8 cellular contexts compared by ENCODE assay signal in the genomic region with DNA sequence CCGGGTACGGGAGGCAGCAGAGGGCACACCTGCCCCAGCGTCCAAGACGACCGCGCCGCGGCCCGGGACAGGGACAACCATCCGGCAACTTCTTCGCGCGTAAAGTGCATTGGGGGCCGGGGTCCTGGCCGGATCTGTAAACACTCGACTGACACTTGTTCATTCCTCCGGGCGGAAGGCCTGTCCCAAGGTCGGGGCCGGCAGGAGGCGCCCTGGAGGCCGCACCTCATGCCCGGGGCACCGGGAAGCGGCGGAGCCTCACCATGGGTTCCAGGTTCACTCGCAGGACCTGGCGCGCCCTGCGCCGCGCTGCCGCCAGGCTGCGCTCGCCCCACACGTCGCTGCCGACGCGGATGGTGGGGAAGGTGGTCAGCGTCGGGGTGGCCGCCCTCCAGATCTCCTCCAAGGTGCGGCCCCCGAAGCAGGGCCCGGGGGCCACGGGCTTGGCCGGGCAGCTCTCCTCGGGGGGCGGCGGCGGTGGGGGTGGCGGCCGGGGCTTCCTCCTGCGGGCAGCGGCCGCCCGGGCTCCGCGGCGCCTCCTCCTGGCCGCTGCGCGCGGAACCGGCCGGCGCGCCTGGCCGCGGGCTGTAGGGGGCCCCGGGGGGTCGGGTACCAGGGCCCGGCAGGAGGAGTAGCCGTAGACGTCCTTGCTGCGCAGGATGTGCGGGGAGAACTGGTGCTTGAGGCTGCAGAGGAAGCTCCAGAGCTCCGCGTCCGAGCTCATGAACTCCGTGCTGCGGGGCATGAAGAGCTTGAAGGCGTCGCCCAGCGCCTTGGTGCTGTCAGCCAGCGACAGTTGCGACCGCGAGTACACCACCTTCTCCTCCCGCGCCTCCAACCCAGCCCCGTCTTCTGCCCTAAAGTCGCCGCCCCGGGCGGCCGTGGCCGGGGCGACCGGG. TPM values are rescaled to one million over a fixed set of nuclear protein-coding genes. Genes with fewer than 3 reads are reported as not detected.
DNase-seq lines count a peak whose midpoint lies in the region; ATAC-seq and TF ChIP-seq lines count a peak whose summit lies in the region.

No MANE protein-coding gene starts in this region.

- no peak for TF ChIP-seq POLR2A in vagina (IDR thresholded peaks at IDR 0.05)

- no peak overlapping the region for H3K27ac Mint-ChIP-seq in GM23338
- H3K27ac Mint-ChIP-seq in activated naive CD8-positive, alpha-beta T cell treated with anti-CD3 and anti-CD28 coated beads, Interleukin-2, amount 50 U/mL, for 24 hours, result peak overlapping the region; percentile 89

- H3K4me2 ChIP-seq in GM23338 (peak overlapping the region; percentile 87), SU-DHL-6 (ENCODE audit: low read depth, low read length, poor library complexity, severe bottlenecking) (peak overlapping the region; percentile 73)

- peak; percentile 79 for ATAC-seq in GM23338
- peak; percentile 74 for ATAC-seq in activated naive CD8-positive, alpha-beta T cell treated with anti-CD3 and anti-CD28 coated beads, Interleukin-2, amount 50 U/mL, for 24 hours

- H3F3A ChIP-seq in GM23338 (replicated peaks; ENCODE audit: low read depth), result no peaks in the 10 kb centered on the region
- peaks cover 23% of the 10 kb centered on the region for H3F3A ChIP-seq in SU-DHL-6 (ENCODE audit: insufficient read depth)

- H3K4me3 ChIP-seq in GM23338, result peak overlapping the region; percentile 68
- H3K4me3 ChIP-seq in SU-DHL-6 (ENCODE audit: insufficient read depth, low read length, poor library complexity, severe bottlenecking), result peak overlapping the region; percentile 66
- peak overlapping the region; percentile 93 for H3K4me3 ChIP-seq in left ventricle myocardium inferior
- H3K4me3 ChIP-seq in vagina, result peak overlapping the region; percentile 75 to 92

- H3K4me1 ChIP-seq in GM23338 (ENCODE audit: insufficient read depth) (peaks cover 7% of the 10 kb centered on the region), left ventricle myocardium inferior (peaks cover 39% of the 10 kb centered on the region), vagina (peaks cover 25% of the 10 kb centered on the region)

- H3K4me3 Mint-ChIP-seq in GM23338, result peak overlapping the region; percentile 79
- peak overlapping the region; percentile 93 for H3K4me3 Mint-ChIP-seq in activated naive CD8-positive, alpha-beta T cell treated with anti-CD3 and anti-CD28 coated beads, Interleukin-2, amount 50 U/mL, for 24 hours

- no peaks in the 10 kb centered on the region for H3K36me3 ChIP-seq in GM23338 (ENCODE audit: insufficient read depth)
- no peaks in the 10 kb centered on the region for H3K36me3 ChIP-seq in SU-DHL-6 (ENCODE audit: low read length)
- no peaks in the 10 kb centered on the region for H3K36me3 ChIP-seq in left ventricle myocardium inferior
- no peaks in the 10 kb centered on the region for H3K36me3 ChIP-seq in vagina

- H3K27me3 ChIP-seq in GM23338 (ENCODE audit: insufficient read depth), result no peaks in the 10 kb centered on the region
- H3K27me3 ChIP-seq in SU-DHL-6 (ENCODE audit: low read length), result no peaks in the 10 kb centered on the region
- H3K27me3 ChIP-seq in left ventricle myocardium inferior (ENCODE audit: low read depth), result no peaks in the 10 kb centered on the region
- H3K27me3 ChIP-seq in vagina, result no peaks in the 10 kb centered on the region

- H4K20me1 ChIP-seq in GM23338 (replicated peaks; ENCODE audit: insufficient read depth), result no peaks in the 10 kb centered on the region
- no peaks in the 10 kb centered on the region for H4K20me1 ChIP-seq in SU-DHL-6 (ENCODE audit: low read depth, low read length)

- no peaks in the 10 kb centered on the region for H3K9me3 Mint-ChIP-seq in GM23338
- H3K9me3 Mint-ChIP-seq in activated naive CD8-positive, alpha-beta T cell treated with anti-CD3 and anti-CD28 coated beads, Interleukin-2, amount 50 U/mL, for 24 hours, result peaks cover 7% of the 10 kb centered on the region

- TF ChIP-seq CTCF in GM23338 (conservative IDR thresholded peaks at IDR 0.05; ENCODE audit: low read depth in 2 of 2) (peak; percentile 66 to 72), SU-DHL-6 (IDR thresholded peaks at IDR 0.05; ENCODE audit: insufficient read depth, low read length, poor library complexity, severe bottlenecking) (peak; percentile 85), left ventricle myocardium inferior (IDR thresholded peaks at IDR 0.05; ENCODE audit: borderline replicate concordance) (peak; percentile 74), vagina (IDR thresholded peaks at IDR 0.05) (peak in 2 of 3 experiments; percentile 38 to 44)

- peak overlapping the region; percentile 52 for H2AFZ ChIP-seq in GM23338
- H2AFZ ChIP-seq in SU-DHL-6 (ENCODE audit: low read depth, low read length, severe bottlenecking), result peak overlapping the region; percentile 79

- H3K27ac ChIP-seq in GM23338 (ENCODE audit: low read depth) (peak overlapping the region; percentile 62; the same call in 1 of the 2 replicates), SU-DHL-6 (ENCODE audit: low read depth, low read length) (peak overlapping the region; percentile 7; the same call in 1 of the 2 replicates), left ventricle myocardium inferior (replicated peaks) (peak overlapping the region; percentile 97), vagina (peak overlapping the region; percentile 98)

- intact Hi-C loops in left ventricle myocardium inferior (cut with micrococcal nuclease) (loop anchor here (5.0 kb wide), 1 partner anchor 502 kb away; no protein-coding TSS in a partner anchor), vagina (cut with DNase I) (loop anchor here (2.0 to 10.0 kb wide), 2 partner anchors 117 to 485 kb away; no protein-coding TSS in a partner anchor)

- H3K9ac ChIP-seq in SU-DHL-6 (ENCODE audit: low read length), result peak overlapping the region; percentile 69

- no peaks in the 10 kb centered on the region; the same call in 2 of the 3 replicates for H3K36me3 Mint-ChIP-seq in GM23338 (ENCODE audit: low read depth)
- H3K36me3 Mint-ChIP-seq in activated naive CD8-positive, alpha-beta T cell treated with anti-CD3 and anti-CD28 coated beads, Interleukin-2, amount 50 U/mL, for 24 hours (ENCODE audit: low read depth), result peaks cover 6% of the 10 kb centered on the region

- H3K79me2 ChIP-seq in GM23338 (replicated peaks; ENCODE audit: insufficient read depth) (peaks cover 3% of the 10 kb centered on the region; the same call in 1 of the 2 replicates), SU-DHL-6 (ENCODE audit: insufficient read depth, low read length) (no peaks in the 10 kb centered on the region)

- no peaks in the 10 kb centered on the region for H3K9me3 ChIP-seq in SU-DHL-6 (ENCODE audit: insufficient read depth, low read length)
- H3K9me3 ChIP-seq in left ventricle myocardium inferior (replicated peaks), result no peaks in the 10 kb centered on the region
- no peaks in the 10 kb centered on the region for H3K9me3 ChIP-seq in vagina

- peaks cover 15% of the 10 kb centered on the region for H3K4me1 Mint-ChIP-seq in GM23338
- H3K4me1 Mint-ChIP-seq in activated naive CD8-positive, alpha-beta T cell treated with anti-CD3 and anti-CD28 coated beads, Interleukin-2, amount 50 U/mL, for 24 hours, result peaks cover 33% of the 10 kb centered on the region

- peaks cover 7% of the 10 kb centered on the region for H3K9me2 ChIP-seq in GM23338 (ENCODE audit: insufficient read depth)
- H3K9me2 ChIP-seq in SU-DHL-6 (replicated peaks; ENCODE audit: insufficient read depth, low read length), result no peaks in the 10 kb centered on the region

- DNase-seq in GM04504 (ENCODE audit: low read depth), result peak; percentile 57
- peak; percentile 92 for DNase-seq in GM23338 (ENCODE audit: low spot score)
- peak; percentile 58 to 73 for DNase-seq in Kasumi-1 (lab: John Stamatoyannopoulos, UW)
- peak; percentile 86 for DNase-seq in activated naive CD8-positive, alpha-beta T cell treated with anti-CD3 and anti-CD28 coated beads, Interleukin-2, amount 50 U/mL, for 24 hours
- DNase-seq in left ventricle myocardium inferior, result peak; percentile 75
- DNase-seq in pulmonary artery endothelial cell (ENCODE audit: low read depth, low spot score), result peak; percentile 45
- DNase-seq in vagina (ENCODE audit: extremely low spot score in 2 of 2), result no peak

- peaks cover 4% of the 10 kb centered on the region for H3K27me3 Mint-ChIP-seq in GM23338 (ENCODE audit: insufficient read depth, low read depth, poor library complexity)
- peaks cover 2% of the 10 kb centered on the region for H3K27me3 Mint-ChIP-seq in activated naive CD8-positive, alpha-beta T cell treated with anti-CD3 and anti-CD28 coated beads, Interleukin-2, amount 50 U/mL, for 24 hours

TF ChIP-seq in GM23338, 12 proteins besides CTCF, POLR2A, EP300 and RAD21 (continues in another document):
- TF ChIP-seq CREB1 (CRISPR knock-in tag; IDR thresholded peaks at IDR 0.05; ENCODE audit: low read depth) (peak; percentile 67), POLR2AphosphoS5 (IDR thresholded peaks at IDR 0.05; ENCODE audit: low read depth) (peak; percentile 34), EZH2phosphoT487 (IDR thresholded peaks at IDR 0.05; ENCODE audit: unreplicated experiment) (no peak), ZNF114 (CRISPR knock-in tag; IDR thresholded peaks at IDR 0.05) (no peak), NANOG (IDR thresholded peaks at IDR 0.05; ENCODE audit: borderline replicate concordance) (no peak)
- TF ChIP-seq, protein P1, sequence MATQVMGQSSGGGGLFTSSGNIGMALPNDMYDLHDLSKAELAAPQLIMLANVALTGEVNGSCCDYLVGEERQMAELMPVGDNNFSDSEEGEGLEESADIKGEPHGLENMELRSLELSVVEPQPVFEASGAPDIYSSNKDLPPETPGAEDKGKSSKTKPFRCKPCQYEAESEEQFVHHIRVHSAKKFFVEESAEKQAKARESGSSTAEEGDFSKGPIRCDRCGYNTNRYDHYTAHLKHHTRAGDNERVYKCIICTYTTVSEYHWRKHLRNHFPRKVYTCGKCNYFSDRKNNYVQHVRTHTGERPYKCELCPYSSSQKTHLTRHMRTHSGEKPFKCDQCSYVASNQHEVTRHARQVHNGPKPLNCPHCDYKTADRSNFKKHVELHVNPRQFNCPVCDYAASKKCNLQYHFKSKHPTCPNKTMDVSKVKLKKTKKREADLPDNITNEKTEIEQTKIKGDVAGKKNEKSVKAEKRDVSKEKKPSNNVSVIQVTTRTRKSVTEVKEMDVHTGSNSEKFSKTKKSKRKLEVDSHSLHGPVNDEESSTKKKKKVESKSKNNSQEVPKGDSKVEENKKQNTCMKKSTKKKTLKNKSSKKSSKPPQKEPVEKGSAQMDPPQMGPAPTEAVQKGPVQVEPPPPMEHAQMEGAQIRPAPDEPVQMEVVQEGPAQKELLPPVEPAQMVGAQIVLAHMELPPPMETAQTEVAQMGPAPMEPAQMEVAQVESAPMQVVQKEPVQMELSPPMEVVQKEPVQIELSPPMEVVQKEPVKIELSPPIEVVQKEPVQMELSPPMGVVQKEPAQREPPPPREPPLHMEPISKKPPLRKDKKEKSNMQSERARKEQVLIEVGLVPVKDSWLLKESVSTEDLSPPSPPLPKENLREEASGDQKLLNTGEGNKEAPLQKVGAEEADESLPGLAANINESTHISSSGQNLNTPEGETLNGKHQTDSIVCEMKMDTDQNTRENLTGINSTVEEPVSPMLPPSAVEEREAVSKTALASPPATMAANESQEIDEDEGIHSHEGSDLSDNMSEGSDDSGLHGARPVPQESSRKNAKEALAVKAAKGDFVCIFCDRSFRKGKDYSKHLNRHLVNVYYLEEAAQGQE (IDR thresholded peaks at IDR 0.05; ENCODE audit: unreplicated experiment), result no peak

RNA-seq across cellular contexts. Expression of a gene that starts 0.7 kb away (rescaled TPM):
- total RNA-seq in GM23338 (2014; rRNA removed; shearing (Covaris generic)), result 19.1 and 32.3 TPM in 2 replicates
- polyA plus RNA-seq in GM23338 (2016; fragmentation: Nextera tagmentation; extraction: Ambion mirVana), result 8.4 and 9.8 TPM in 2 replicates
- 6.0 TPM for total RNA-seq in left ventricle myocardium inferior
- 57.6 and 93.0 TPM in 2 replicates for total RNA-seq in pulmonary artery endothelial cell
- 52.5 TPM for total RNA-seq in vagina

Comparison
In these comparisons a context has a peak if more than half of its experiments do, and no peak if none do; other contexts are left out.
1. DNase-seq: peak in GM04504 (single experiment), GM23338 (single experiment), Kasumi-1 (2 of 2), activated naive CD8-positive, alpha-beta T cell treated with anti-CD3 and anti-CD28 coated beads, Interleukin-2, amount 50 U/mL, for 24 hours (single experiment), left ventricle myocardium inferior (single experiment) and pulmonary artery endothelial cell (single experiment); none in vagina (0 of 2).
2. H3K27ac ChIP-seq: peak in every context shown above with its lines; median percentile 98 in vagina; 97 in left ventricle myocardium inferior; 62 in GM23338; 7 in SU-DHL-6.
3. Peak in every context shown above with its lines, with median percentiles within 50 percentile points of each other: H3K4me3 ChIP-seq and CTCF ChIP-seq.